In the genomic region with DNA sequence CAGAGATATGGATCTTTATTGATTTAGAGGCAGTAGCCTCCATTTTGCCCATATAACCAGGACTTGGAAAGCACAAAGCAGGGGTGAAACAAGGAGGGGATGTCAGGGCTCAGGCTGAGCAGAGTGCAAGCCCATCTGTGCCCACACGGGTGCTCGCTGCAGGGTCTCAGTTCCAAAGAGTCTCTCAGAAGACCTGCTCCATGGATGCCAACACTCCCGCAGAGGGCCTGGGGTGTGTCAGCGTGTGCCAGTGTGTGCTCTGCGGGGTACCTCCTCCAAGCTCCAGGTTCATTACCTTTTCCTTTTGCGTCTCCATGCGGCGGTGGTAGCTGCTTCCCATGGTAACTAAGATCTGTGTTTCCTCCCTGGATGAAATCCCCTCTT, we compare ENCODE assay signal across 24 cellular contexts.
"Had no signal": no experiment of that assay in that cellular context is flagged by ENCODE, and none has a peak within 500 bp of the region (broad histone marks: within the 10 kb centered on the region; RNA-seq: fewer than 3 reads in every experiment).

No MANE protein-coding gene starts in this region.

- H3K27me3 ChIP-seq: neutrophil, pancreas, right atrium auricular region, right lobe of liver, thyroid gland, transverse colon, upper lobe of left lung had no signal

- H3K27ac ChIP-seq: lower lobe of right lung, neutrophil, pancreas, psoas muscle, right atrium auricular region, right lobe of liver, skin epidermis, thyroid gland, transverse colon, upper lobe of left lung had no signal

- H3K9me3 ChIP-seq: lower lobe of right lung, neutrophil, pancreas, right lobe of liver, thyroid gland, transverse colon, upper lobe of left lung had no signal

- H3K4me1 ChIP-seq: lower lobe of right lung, pancreas, psoas muscle, right atrium auricular region, right lobe of liver, transverse colon, upper lobe of left lung had no signal

- ATAC-seq: left cardiac atrium; left lobe of liver; lower lobe of right lung; naive thymus-derived CD8-positive, alpha-beta T cell; pancreas; psoas muscle; right lobe of liver; stimulated activated naive B cell treated with anti-CD40 and anti-IgM and Interleukin-4, amounts not matched to agents 10 μg/mL and 1 μg/mL and 100 μg/mL, for 72 hours; stimulated activated naive CD8-positive, alpha-beta T cell treated with anti-CD3 and anti-CD28 coated beads, Interleukin-15, Interleukin-2, amounts not matched to agents 100 U/mL and 50 U/mL, for 24 hours had no signal

- H3K36me3 ChIP-seq: lower lobe of right lung, neutrophil, pancreas, right atrium auricular region, right lobe of liver, thyroid gland, transverse colon, upper lobe of left lung had no signal

- H3K4me3 ChIP-seq: lower lobe of right lung, pancreas, psoas muscle, right atrium auricular region, right lobe of liver, skin epidermis, thyroid gland, transverse colon, upper lobe of left lung had no signal

- DNase-seq: hippocampal formation; kidney glomerular epithelial cell; left cardiac atrium; lower lobe of right lung; mammary epithelial cell; mesenchymal stem cell; naive thymus-derived CD8-positive, alpha-beta T cell; occipital lobe; psoas muscle; right lobe of liver; stimulated activated CD4-positive, alpha-beta T cell treated with anti-CD3 and anti-CD28 coated beads, Interleukin-12 subunit alpha, Interleukin-12 subunit beta, amount 100 ng/mL, for 4 hours; stimulated activated CD4-positive, alpha-beta T cell treated with anti-CD3 and anti-CD28 coated beads, Interleukin-15, amount 100 ng/mL, for 24 hours; stimulated activated CD4-positive, alpha-beta T cell treated with anti-CD3 and anti-CD28 coated beads, Interleukin-2, amount 100 ng/mL, for 24 hours; stimulated activated CD4-positive, alpha-beta T cell treated with anti-CD3 and anti-CD28 coated beads, Interleukin-4, amount 100 ng/mL, for 1 hour; stimulated activated naive B cell treated with anti-CD40 and anti-IgM and Interleukin-4, amounts not matched to agents 10 μg/mL and 1 μg/mL and 100 μg/mL, for 72 hours; stimulated activated naive CD8-positive, alpha-beta T cell treated with anti-CD3 and anti-CD28 coated beads, Interleukin-15, Interleukin-2, amounts not matched to agents 100 U/mL and 50 U/mL, for 24 hours; thyroid gland; transverse colon; upper lobe of left lung had no signal
